In the genomic region with DNA sequence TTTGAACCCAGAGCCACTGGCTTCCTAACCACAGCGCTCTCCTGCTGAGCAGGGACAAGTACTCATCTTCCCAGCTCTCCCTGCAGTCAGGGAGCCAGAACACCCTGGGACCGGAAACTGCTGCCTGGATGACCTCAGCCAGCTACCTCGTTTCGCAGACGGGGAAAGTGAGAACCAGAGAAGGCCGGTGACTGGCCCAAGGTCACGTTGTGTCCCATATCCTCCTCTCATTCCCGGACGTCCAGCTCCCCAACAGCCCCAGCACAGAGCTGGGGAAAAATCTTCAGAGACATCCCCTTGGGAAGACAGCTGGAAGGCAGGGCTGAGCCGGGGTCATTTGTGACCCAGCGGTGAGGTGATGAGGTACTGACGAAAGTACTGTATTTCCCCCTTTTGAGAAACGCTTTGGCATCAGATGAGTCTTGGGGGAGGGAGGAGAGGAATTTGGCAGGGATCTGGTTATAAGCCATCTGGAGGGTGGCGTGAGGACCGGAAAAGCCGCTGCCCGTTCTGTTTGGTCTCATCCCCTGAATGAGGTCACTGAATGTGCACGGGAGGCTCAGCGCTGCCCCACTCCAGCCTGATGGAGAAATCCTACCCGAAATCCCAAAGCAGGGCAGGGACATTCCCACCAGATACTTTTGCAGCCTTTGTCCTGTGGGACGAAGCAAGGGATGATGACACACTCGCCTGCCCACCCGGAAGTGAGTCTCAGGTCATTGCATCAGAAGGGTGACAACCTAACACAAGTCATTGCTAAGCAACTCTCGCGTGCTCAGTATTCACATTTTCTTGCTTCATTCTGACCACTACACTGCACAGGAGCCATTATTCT, we compare ENCODE assay signal across 8 cellular contexts. TPM values are rescaled to one million over a fixed set of nuclear protein-coding genes. Genes with fewer than 3 reads are reported as not detected.
DNase-seq lines count a peak whose midpoint lies in the region; ATAC-seq and TF ChIP-seq lines count a peak whose summit lies in the region.

No MANE protein-coding gene starts in this region.

- H3K27me3 ChIP-seq in SJSA1 (replicated peaks) = no peaks in the 10 kb centered on the region
- no peaks in the 10 kb centered on the region for H3K27me3 ChIP-seq in stomach

- intact Hi-C loops in stomach (cut with DNase I; ENCODE audit: low total_unique reads) = no loop called here

- H3K9me3 Mint-ChIP-seq in stimulated activated memory B cell treated with anti-CD40 and anti-IgM and Interleukin-4, amounts not matched to agents 10 μg/mL and 1 μg/mL and 100 μg/mL, for 72 hours = no peaks in the 10 kb centered on the region

- H3K4me3 ChIP-seq in HEK293 (ENCODE audit: low read depth, low read length) = no peak overlapping the region
- H3K4me3 ChIP-seq in SJSA1 = peak overlapping the region; percentile 5; the same call in 1 of the 2 replicates
- no peak overlapping the region for H3K4me3 ChIP-seq in stomach

- H3K4me1 ChIP-seq in HEK293 (ENCODE audit: control insufficient read depth, insufficient read depth, low read length) (no peaks in the 10 kb centered on the region), SJSA1 (replicated peaks) (peaks cover 75% of the 10 kb centered on the region), stomach (peaks cover 48 to 85% (median 57%) of the 10 kb centered on the region in 4 donors)

- POLR2A ChIA-PET in HEK293 (lab: Yijun Ruan, JAX) = interaction anchor here (0.7 to 1.0 kb wide), 3 partner anchors 9 to 13 kb away, joined by 3 to 5 read pairs (median 3); no protein-coding TSS in a partner anchor

- TF ChIP-seq CTCF in HEK293 (tag by site-specific recombination; IDR thresholded peaks at IDR 0.05) (no peak), stomach (IDR thresholded peaks at IDR 0.05) (no peak)

- CTCF ChIA-PET in HEK293 (lab: Yijun Ruan, JAX) = interaction anchor here (1.1 to 1.3 kb wide), 2 partner anchors 16 to 59 kb away, joined by 3 read pairs; no protein-coding TSS in a partner anchor

- H3K4me1 Mint-ChIP-seq in stimulated activated memory B cell treated with anti-CD40 and anti-IgM and Interleukin-4, amounts not matched to agents 10 μg/mL and 1 μg/mL and 100 μg/mL, for 72 hours = no peaks in the 10 kb centered on the region

- no peak for ATAC-seq in HG03159 (IDR thresholded peaks at IDR 0.05; ENCODE audit: unreplicated experiment)
- no peak for ATAC-seq in stimulated activated memory B cell treated with anti-CD40 and anti-IgM and Interleukin-4, amounts not matched to agents 10 μg/mL and 1 μg/mL and 100 μg/mL, for 72 hours

- H3K27ac ChIP-seq in HEK293 (ENCODE audit: extremely low read depth, low read depth, low read length) (no peak overlapping the region; the same call in 1 of the 2 replicates), SJSA1 (peak overlapping the region; percentile 97), stomach (peak overlapping the region; percentile 12 to 81 (median 62))

- DNase-seq in SJSA1 (ENCODE audit: low read depth in 1 of 2, low spot score in 2 of 2) (peak; percentile 93 to 95), glomerular visceral epithelial cell (ENCODE audit: extremely low spot score) (peak; percentile 95), stomach (peak; percentile 25), mesenteric fat pad (ENCODE audit: low spot score) (no peak), NCI-H524 treated with DMSO at 0.1 percent for 48 hours (lab: John Stamatoyannopoulos, UW) (no peak)

- H3K36me3 ChIP-seq in HEK293 (ENCODE audit: control insufficient read depth in 2 of 2, insufficient read depth in 1 of 2, low read length in 2 of 2) (no peaks in the 10 kb centered on the region), SJSA1 (no peaks in the 10 kb centered on the region), stomach (no peaks in the 10 kb centered on the region)

- H3K36me3 Mint-ChIP-seq in stimulated activated memory B cell treated with anti-CD40 and anti-IgM and Interleukin-4, amounts not matched to agents 10 μg/mL and 1 μg/mL and 100 μg/mL, for 72 hours = no peaks in the 10 kb centered on the region

- no peak overlapping the region for H3K4me3 Mint-ChIP-seq in stimulated activated memory B cell treated with anti-CD40 and anti-IgM and Interleukin-4, amounts not matched to agents 10 μg/mL and 1 μg/mL and 100 μg/mL, for 72 hours

- no peak overlapping the region for H3K27ac Mint-ChIP-seq in stimulated activated memory B cell treated with anti-CD40 and anti-IgM and Interleukin-4, amounts not matched to agents 10 μg/mL and 1 μg/mL and 100 μg/mL, for 72 hours

- TF ChIP-seq EP300 in stomach (IDR thresholded peaks at IDR 0.05) = no peak

- peaks cover 11% of the 10 kb centered on the region for H3K27me3 Mint-ChIP-seq in stimulated activated memory B cell treated with anti-CD40 and anti-IgM and Interleukin-4, amounts not matched to agents 10 μg/mL and 1 μg/mL and 100 μg/mL, for 72 hours

- WGBS in stomach, 5 donors = 65 to 79% (median 74%) methylated on average over 20 to 25 of the region's 25 CpGs

- no peak for TF ChIP-seq POLR2A in stomach (IDR thresholded peaks at IDR 0.05)

- H3K9me3 ChIP-seq in HEK293 (ENCODE audit: control insufficient read depth, insufficient read depth, low read depth, low read length) = no peaks in the 10 kb centered on the region
- no peaks in the 10 kb centered on the region for H3K9me3 ChIP-seq in SJSA1 (replicated peaks)
- H3K9me3 ChIP-seq in stomach = no peaks in the 10 kb centered on the region

TF ChIP-seq in HEK293, 187 proteins besides CTCF, POLR2A, EP300 and RAD21 (continues in another document):
- TF ChIP-seq, protein P1, sequence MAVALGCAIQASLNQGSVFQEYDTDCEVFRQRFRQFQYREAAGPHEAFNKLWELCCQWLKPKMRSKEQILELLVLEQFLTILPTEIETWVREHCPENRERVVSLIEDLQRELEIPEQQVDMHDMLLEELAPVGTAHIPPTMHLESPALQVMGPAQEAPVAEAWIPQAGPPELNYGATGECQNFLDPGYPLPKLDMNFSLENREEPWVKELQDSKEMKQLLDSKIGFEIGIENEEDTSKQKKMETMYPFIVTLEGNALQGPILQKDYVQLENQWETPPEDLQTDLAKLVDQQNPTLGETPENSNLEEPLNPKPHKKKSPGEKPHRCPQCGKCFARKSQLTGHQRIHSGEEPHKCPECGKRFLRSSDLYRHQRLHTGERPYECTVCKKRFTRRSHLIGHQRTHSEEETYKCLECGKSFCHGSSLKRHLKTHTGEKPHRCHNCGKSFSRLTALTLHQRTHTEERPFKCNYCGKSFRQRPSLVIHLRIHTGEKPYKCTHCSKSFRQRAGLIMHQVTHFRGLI (tag by site-specific recombination; IDR thresholded peaks at IDR 0.05) = no peak
- TF ChIP-seq MYNN (tag by site-specific recombination; IDR thresholded peaks at IDR 0.05; ENCODE audit: borderline replicate concordance) = no peak
- TF ChIP-seq, protein P2, sequence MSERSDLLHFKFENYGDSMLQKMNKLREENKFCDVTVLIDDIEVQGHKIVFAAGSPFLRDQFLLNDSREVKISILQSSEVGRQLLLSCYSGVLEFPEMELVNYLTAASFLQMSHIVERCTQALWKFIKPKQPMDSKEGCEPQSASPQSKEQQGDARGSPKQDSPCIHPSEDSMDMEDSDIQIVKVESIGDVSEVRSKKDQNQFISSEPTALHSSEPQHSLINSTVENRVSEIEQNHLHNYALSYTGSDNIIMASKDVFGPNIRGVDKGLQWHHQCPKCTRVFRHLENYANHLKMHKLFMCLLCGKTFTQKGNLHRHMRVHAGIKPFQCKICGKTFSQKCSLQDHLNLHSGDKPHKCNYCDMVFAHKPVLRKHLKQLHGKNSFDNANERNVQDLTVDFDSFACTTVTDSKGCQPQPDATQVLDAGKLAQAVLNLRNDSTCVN (tag by site-specific recombination; optimal IDR thresholded peaks at IDR 0.05) = no peak
- TF ChIP-seq, protein P3, sequence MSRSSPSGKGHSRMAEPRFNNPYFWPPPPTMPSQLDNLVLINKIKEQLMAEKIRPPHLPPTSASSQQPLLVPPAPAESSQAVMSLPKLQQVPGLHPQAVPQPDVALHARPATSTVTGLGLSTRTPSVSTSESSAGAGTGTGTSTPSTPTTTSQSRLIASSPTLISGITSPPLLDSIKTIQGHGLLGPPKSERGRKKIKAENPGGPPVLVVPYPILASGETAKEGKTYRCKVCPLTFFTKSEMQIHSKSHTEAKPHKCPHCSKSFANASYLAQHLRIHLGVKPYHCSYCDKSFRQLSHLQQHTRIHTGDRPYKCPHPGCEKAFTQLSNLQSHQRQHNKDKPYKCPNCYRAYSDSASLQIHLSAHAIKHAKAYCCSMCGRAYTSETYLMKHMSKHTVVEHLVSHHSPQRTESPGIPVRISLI (tag by site-specific recombination; IDR thresholded peaks at IDR 0.05) = no peak
- no peak for TF ChIP-seq ZNF248 (tag by site-specific recombination; IDR thresholded peaks at IDR 0.05)
- TF ChIP-seq ZNF112 (tag by site-specific recombination; IDR thresholded peaks at IDR 0.05) = no peak
- no peak for TF ChIP-seq ZNF785 (tag by site-specific recombination; IDR thresholded peaks at IDR 0.05)
- TF ChIP-seq KLF16 (tag by site-specific recombination; IDR thresholded peaks at IDR 0.05) = no peak

RNA-seq across cellular contexts. Expression of a gene that starts 41.1 kb away (rescaled TPM):
- total RNA-seq in SJSA1 (2014; rRNA removed; shearing (Covaris generic)) = 1.4 and 5.5 TPM in 2 replicates
- total RNA-seq in stomach (1 to 10 TPM in 3 of 5 donors, not detected in 2; 2.0 to 2.4 (median 2.3) TPM), mesenteric fat pad (34.8 TPM)
- 1 to 10 TPM in 2 of 3 donors, under 1 TPM in 1; 0.35 to 5.0 (median 1.4) TPM for polyA plus RNA-seq in stomach

Comparison
In these comparisons a context has a peak if more than half of its experiments do, and no peak if none do; other contexts are left out.
1. DNase-seq: peak in SJSA1 (2 of 2), glomerular visceral epithelial cell (single experiment) and stomach (single experiment); none in mesenteric fat pad (single experiment) and NCI-H524 treated with DMSO at 0.1 percent for 48 hours (single experiment).